In the genomic region with DNA sequence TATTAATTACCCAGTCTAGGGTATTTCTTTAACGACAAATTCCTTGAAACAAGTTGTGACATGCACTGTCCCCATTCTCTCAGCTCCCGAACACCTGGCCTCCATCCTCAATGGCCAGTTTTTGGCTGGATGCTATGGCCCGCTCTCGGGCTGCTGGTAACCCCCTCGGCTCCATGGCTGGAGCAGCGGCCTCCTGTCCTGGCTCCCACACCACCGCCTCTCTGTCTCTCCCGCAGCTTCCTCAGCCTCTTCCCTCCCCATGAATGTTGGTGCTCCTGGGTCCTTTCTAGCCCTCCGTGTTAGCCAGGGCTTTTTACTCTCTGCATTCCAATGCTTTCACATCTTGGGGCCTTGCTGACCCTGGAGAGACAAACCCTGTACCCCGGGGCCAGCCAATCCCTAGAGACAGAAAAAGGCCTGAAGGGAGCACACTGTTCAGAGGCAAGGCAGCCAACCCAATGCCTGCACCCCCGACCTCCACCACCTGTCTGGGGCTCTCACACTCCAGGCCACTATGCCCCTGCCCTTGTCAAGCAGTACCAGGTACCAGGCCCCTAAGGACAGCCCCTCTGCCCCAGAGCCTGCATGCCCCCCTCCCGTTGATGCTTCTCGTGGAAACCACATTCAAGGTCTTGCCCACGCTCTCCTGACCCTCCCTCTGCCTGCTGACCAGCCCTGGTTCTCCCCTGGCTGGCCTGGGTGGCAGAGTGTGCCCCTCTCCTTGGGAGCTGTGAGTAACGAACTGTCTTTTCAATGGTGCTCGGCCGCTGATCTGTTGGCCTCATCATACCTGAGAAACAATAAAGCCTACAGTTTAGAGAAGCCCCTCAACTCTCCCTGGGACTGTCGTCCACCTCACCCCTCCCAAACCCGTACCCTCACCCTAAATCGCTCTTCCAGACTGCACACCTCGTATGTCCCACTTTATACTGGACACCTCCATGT, we compare ENCODE assay signal across 28 cellular contexts.
DNase-seq lines count a peak whose midpoint lies in the region; ATAC-seq and TF ChIP-seq lines count a peak whose summit lies in the region.
"Had no signal": no experiment of that assay in that cellular context is flagged by ENCODE, and none has a peak within 500 bp of the region (broad histone marks: within the 10 kb centered on the region; RNA-seq: fewer than 3 reads in every experiment).

No MANE protein-coding gene starts in this region.

- CTCF ChIA-PET in activated CD4-positive, alpha-beta T cell treated with anti-CD3 and anti-CD28 coated beads for 36 hours (lab: Charles Lee), result interaction anchor here (0.6 to 1.5 kb wide), 5 partner anchors 18 to 217 kb away, joined by 3 to 5 read pairs (median 3); no protein-coding TSS in a partner anchor

- no peaks in the 10 kb centered on the region for H3K36me3 ChIP-seq in gastroesophageal sphincter
- H3K36me3 ChIP-seq: pancreas, vagina had no signal

- intact Hi-C loops in activated CD4-positive, alpha-beta T cell treated with anti-CD3 and anti-CD28 coated beads for 36 hours (cut with DNase I, micrococcal nuclease), result no loop called here

- no peaks in the 10 kb centered on the region for H3K27me3 ChIP-seq in gastroesophageal sphincter
- H3K27me3 ChIP-seq: hepatocyte, pancreas, vagina had no signal

- H3K9me3 ChIP-seq in gastroesophageal sphincter, result no peaks in the 10 kb centered on the region
- H3K9me3 ChIP-seq: pancreas, SK-N-SH, vagina had no signal

- peaks cover 18% of the 10 kb centered on the region for H3K4me1 Mint-ChIP-seq in activated CD4-positive, alpha-beta T cell treated with anti-CD3 and anti-CD28 coated beads for 36 hours
- peaks cover 6% of the 10 kb centered on the region for H3K4me1 Mint-ChIP-seq in activated naive CD8-positive, alpha-beta T cell treated with anti-CD3 and anti-CD28 coated beads, Interleukin-2, amount 10 ng/mL, durations not matched to agents 7 days and 5 days
- H3K4me1 Mint-ChIP-seq in activated naive CD8-positive, alpha-beta T cell treated with anti-CD3 and anti-CD28 coated beads, Interleukin-2, amount 50 U/mL, for 24 hours, result peaks cover 50% of the 10 kb centered on the region
- H3K4me1 Mint-ChIP-seq in stimulated activated memory B cell treated with anti-CD40 and anti-IgM and Interleukin-4, amounts not matched to agents 10 μg/mL and 1 μg/mL and 100 μg/mL, for 72 hours, result peaks cover 31% of the 10 kb centered on the region
- H3K4me1 Mint-ChIP-seq: nephron had no signal

- no peaks in the 10 kb centered on the region for H3K9me3 Mint-ChIP-seq in activated CD4-positive, alpha-beta T cell treated with anti-CD3 and anti-CD28 coated beads for 36 hours (ENCODE audit: low read depth)
- H3K9me3 Mint-ChIP-seq in activated naive CD8-positive, alpha-beta T cell treated with anti-CD3 and anti-CD28 coated beads, Interleukin-2, amount 10 ng/mL, durations not matched to agents 7 days and 5 days, result no peaks in the 10 kb centered on the region
- H3K9me3 Mint-ChIP-seq in activated naive CD8-positive, alpha-beta T cell treated with anti-CD3 and anti-CD28 coated beads, Interleukin-2, amount 50 U/mL, for 24 hours, result no peaks in the 10 kb centered on the region
- H3K9me3 Mint-ChIP-seq in stimulated activated memory B cell treated with anti-CD40 and anti-IgM and Interleukin-4, amounts not matched to agents 10 μg/mL and 1 μg/mL and 100 μg/mL, for 72 hours, result no peaks in the 10 kb centered on the region
- H3K9me3 Mint-ChIP-seq: nephron; stimulated activated naive CD8-positive, alpha-beta T cell treated with anti-CD3 and anti-CD28 coated beads, Interleukin-15, Interleukin-2, amounts not matched to agents 100 ng/mL and 50 ng/mL, for 24 hours had no signal

- TF ChIP-seq CTCF in gastroesophageal sphincter (IDR thresholded peaks at IDR 0.05), result no peak

- 88 to 89% methylated on average over 12 to 15 of the region's 21 CpGs for WGBS in gastroesophageal sphincter (ENCODE audit: low coverage in 1 of 2), 2 donors

- no peak overlapping the region for H3K4me3 ChIP-seq in gastroesophageal sphincter
- H3K4me3 ChIP-seq: hepatocyte, lung, pancreas, skin epidermis, vagina had no signal

- H3K36me3 Mint-ChIP-seq in activated CD4-positive, alpha-beta T cell treated with anti-CD3 and anti-CD28 coated beads for 36 hours (ENCODE audit: low read depth), result peaks cover 2% of the 10 kb centered on the region
- H3K36me3 Mint-ChIP-seq in activated naive CD8-positive, alpha-beta T cell treated with anti-CD3 and anti-CD28 coated beads, Interleukin-2, amount 10 ng/mL, durations not matched to agents 7 days and 5 days, result peaks cover 6% of the 10 kb centered on the region
- H3K36me3 Mint-ChIP-seq in activated naive CD8-positive, alpha-beta T cell treated with anti-CD3 and anti-CD28 coated beads, Interleukin-2, amount 50 U/mL, for 24 hours (ENCODE audit: low read depth), result no peaks in the 10 kb centered on the region
- no peaks in the 10 kb centered on the region for H3K36me3 Mint-ChIP-seq in stimulated activated memory B cell treated with anti-CD40 and anti-IgM and Interleukin-4, amounts not matched to agents 10 μg/mL and 1 μg/mL and 100 μg/mL, for 72 hours

- POLR2A ChIA-PET in activated CD4-positive, alpha-beta T cell treated with anti-CD3 and anti-CD28 coated beads for 36 hours (lab: Charles Lee), result no interaction called here
- POLR2A ChIA-PET in activated naive CD8-positive, alpha-beta T cell treated with anti-CD3 and anti-CD28 coated beads, Interleukin-2, amount 10 ng/mL, durations not matched to agents 7 days and 5 days (lab: Charles Lee), result no interaction called here

- ATAC-seq in activated CD4-positive, alpha-beta T cell treated with anti-CD3 and anti-CD28 coated beads for 36 hours, result no peak
- ATAC-seq in activated naive CD8-positive, alpha-beta T cell treated with anti-CD3 and anti-CD28 coated beads, Interleukin-2, amount 10 ng/mL, durations not matched to agents 7 days and 5 days (ENCODE audit: low read depth), result no peak
- ATAC-seq in activated naive CD8-positive, alpha-beta T cell treated with anti-CD3 and anti-CD28 coated beads, Interleukin-2, amount 50 U/mL, for 24 hours, result no peak
- peak; percentile 33 for ATAC-seq in gastroesophageal sphincter
- no peak for ATAC-seq in stimulated activated memory B cell treated with anti-CD40 and anti-IgM and Interleukin-4, amounts not matched to agents 10 μg/mL and 1 μg/mL and 100 μg/mL, for 72 hours
- ATAC-seq: pancreas, PC-3 had no signal

- DNase-seq in activated CD4-positive, alpha-beta T cell treated with anti-CD3 and anti-CD28 coated beads for 36 hours, result no peak
- DNase-seq in activated CD4-positive, alpha-beta T cell treated with anti-CD3 and anti-CD28 coated beads, Interleukin-2, amount 50 U/mL, for 4 hours, result no peak
- DNase-seq in activated naive CD8-positive, alpha-beta T cell treated with anti-CD3 and anti-CD28 coated beads, Interleukin-2, amount 10 ng/mL, durations not matched to agents 7 days and 5 days, result no peak
- no peak for DNase-seq in activated naive CD8-positive, alpha-beta T cell treated with anti-CD3 and anti-CD28 coated beads, Interleukin-2, amount 50 U/mL, for 24 hours
- no peak for DNase-seq in OCI-M2 (lab: John Stamatoyannopoulos, UW; ENCODE audit: unreplicated experiment)
- DNase-seq in NCI-H524 (lab: John Stamatoyannopoulos, UW), result no peak
- DNase-seq: activated CD4-positive, CD25-positive, alpha-beta regulatory T cell treated with anti-CD3 and anti-CD28 coated beads, Interleukin-2, amount 50 U/mL, for 72 hours; activated gamma-delta T cell; anterior cingulate cortex; effector CD4-positive, alpha-beta T cell; Karpas-422; kidney glomerular epithelial cell; NCI-H1930; NCI-H526 treated with DMSO at 0.1 percent for 48 hours; NK-92 treated with Interleukin-12 subunit alpha and Interleukin-12 subunit beta, amount 100 ng/mL, for 24 hours; PC-3; SK-N-SH; T-helper 2 cell had no signal

- H3K27ac Mint-ChIP-seq in activated CD4-positive, alpha-beta T cell treated with anti-CD3 and anti-CD28 coated beads for 36 hours, result peak overlapping the region; percentile 13
- peak overlapping the region; percentile 30 for H3K27ac Mint-ChIP-seq in activated naive CD8-positive, alpha-beta T cell treated with anti-CD3 and anti-CD28 coated beads, Interleukin-2, amount 10 ng/mL, durations not matched to agents 7 days and 5 days
- H3K27ac Mint-ChIP-seq in activated naive CD8-positive, alpha-beta T cell treated with anti-CD3 and anti-CD28 coated beads, Interleukin-2, amount 50 U/mL, for 24 hours, result no peak overlapping the region
- H3K27ac Mint-ChIP-seq in stimulated activated memory B cell treated with anti-CD40 and anti-IgM and Interleukin-4, amounts not matched to agents 10 μg/mL and 1 μg/mL and 100 μg/mL, for 72 hours, result peak overlapping the region; percentile 57
- H3K27ac Mint-ChIP-seq: nephron had no signal

- H3K27me3 Mint-ChIP-seq in activated CD4-positive, alpha-beta T cell treated with anti-CD3 and anti-CD28 coated beads for 36 hours, result no peaks in the 10 kb centered on the region
- no peaks in the 10 kb centered on the region for H3K27me3 Mint-ChIP-seq in activated naive CD8-positive, alpha-beta T cell treated with anti-CD3 and anti-CD28 coated beads, Interleukin-2, amount 10 ng/mL, durations not matched to agents 7 days and 5 days
- no peaks in the 10 kb centered on the region for H3K27me3 Mint-ChIP-seq in activated naive CD8-positive, alpha-beta T cell treated with anti-CD3 and anti-CD28 coated beads, Interleukin-2, amount 50 U/mL, for 24 hours
- no peaks in the 10 kb centered on the region for H3K27me3 Mint-ChIP-seq in stimulated activated memory B cell treated with anti-CD40 and anti-IgM and Interleukin-4, amounts not matched to agents 10 μg/mL and 1 μg/mL and 100 μg/mL, for 72 hours
- H3K27me3 Mint-ChIP-seq: stimulated activated naive CD8-positive, alpha-beta T cell treated with anti-CD3 and anti-CD28 coated beads, Interleukin-15, Interleukin-2, amounts not matched to agents 100 ng/mL and 50 ng/mL, for 24 hours had no signal

- TF ChIP-seq POLR2A in gastroesophageal sphincter (IDR thresholded peaks at IDR 0.05), result no peak

- no peak for TF ChIP-seq EP300 in gastroesophageal sphincter (IDR thresholded peaks at IDR 0.05)

- no peaks in the 10 kb centered on the region for H3K4me1 ChIP-seq in gastroesophageal sphincter
- H3K4me1 ChIP-seq: pancreas, vagina had no signal

- no peak overlapping the region for H3K4me3 Mint-ChIP-seq in activated CD4-positive, alpha-beta T cell treated with anti-CD3 and anti-CD28 coated beads for 36 hours
- H3K4me3 Mint-ChIP-seq in activated naive CD8-positive, alpha-beta T cell treated with anti-CD3 and anti-CD28 coated beads, Interleukin-2, amount 10 ng/mL, durations not matched to agents 7 days and 5 days, result no peak overlapping the region
- H3K4me3 Mint-ChIP-seq in activated naive CD8-positive, alpha-beta T cell treated with anti-CD3 and anti-CD28 coated beads, Interleukin-2, amount 50 U/mL, for 24 hours, result no peak overlapping the region
- peak overlapping the region; percentile 19 for H3K4me3 Mint-ChIP-seq in stimulated activated memory B cell treated with anti-CD40 and anti-IgM and Interleukin-4, amounts not matched to agents 10 μg/mL and 1 μg/mL and 100 μg/mL, for 72 hours
- H3K4me3 Mint-ChIP-seq: nephron; stimulated activated naive CD8-positive, alpha-beta T cell treated with anti-CD3 and anti-CD28 coated beads, Interleukin-15, Interleukin-2, amounts not matched to agents 100 ng/mL and 50 ng/mL, for 24 hours had no signal

- H3K27ac ChIP-seq in gastroesophageal sphincter, result no peak overlapping the region
- H3K27ac ChIP-seq: C4-2B, hepatocyte, pancreas, skin epidermis, vagina had no signal
